In the genomic region with DNA sequence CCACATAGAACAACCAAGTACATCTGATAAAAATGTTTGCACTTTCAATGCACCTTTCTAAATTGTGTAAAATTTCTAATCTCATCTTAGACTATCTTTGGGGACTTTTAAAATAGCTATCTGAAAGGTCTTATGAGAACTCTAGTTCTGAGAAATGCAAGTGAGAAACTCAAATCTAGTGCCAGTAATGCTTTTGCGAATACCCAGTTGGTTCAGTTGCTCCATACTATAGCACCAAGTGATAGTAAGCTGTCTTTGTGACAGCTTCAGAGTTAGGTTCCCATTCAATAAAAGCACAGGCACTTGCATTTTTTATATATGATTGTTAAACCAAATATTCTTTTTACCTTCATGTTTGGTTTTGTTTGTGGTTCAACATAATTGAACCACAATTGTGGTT, we compare ENCODE assay signal across 23 cellular contexts. TPM values are rescaled to one million over a fixed set of nuclear protein-coding genes. Genes with fewer than 3 reads are reported as not detected.
"Had no signal": no experiment of that assay in that cellular context is flagged by ENCODE, and none has a peak within 500 bp of the region (broad histone marks: within the 10 kb centered on the region; RNA-seq: fewer than 3 reads in every experiment).

No MANE protein-coding gene starts in this region.

- DNase-seq: dermis blood vessel endothelial cell; dorsolateral prefrontal cortex; effector CD4-positive, alpha-beta T cell; effector memory CD4-positive, alpha-beta T cell; foreskin keratinocyte; heart left ventricle; hypothalamus; immature natural killer cell; islet precursor cell; left cardiac atrium; left lung; left ventricle myocardium superior; lower lobe of right lung; mesenchymal stem cell; naive B cell; naive thymus-derived CD8-positive, alpha-beta T cell had no signal

- H3K9me3 ChIP-seq: esophagus muscularis mucosa, gastroesophageal sphincter, heart left ventricle, left lung, lower lobe of right lung, mucosa of descending colon had no signal

- H3K36me3 ChIP-seq: esophagus muscularis mucosa, gastroesophageal sphincter, heart left ventricle, left lung, lower lobe of right lung had no signal

- H3K27me3 ChIP-seq: esophagus muscularis mucosa, foreskin keratinocyte, gastroesophageal sphincter, hepatocyte, left lung had no signal

- ATAC-seq: foreskin keratinocyte; gastroesophageal sphincter; heart left ventricle; left cardiac atrium; left lung; left ventricle myocardium superior; lower lobe of right lung; mucosa of descending colon; naive thymus-derived CD8-positive, alpha-beta T cell had no signal

- H3K4me3 ChIP-seq: coronary artery, dorsolateral prefrontal cortex, esophagus muscularis mucosa, gastroesophageal sphincter, heart left ventricle, hepatocyte, left lung, lower lobe of right lung, mucosa of descending colon had no signal

- H3K79me2 ChIP-seq: hepatocyte had no signal

- H3K4me2 ChIP-seq: hepatocyte had no signal

- H3K4me1 ChIP-seq: foreskin keratinocyte, gastroesophageal sphincter, heart left ventricle, left lung, lower lobe of right lung had no signal

- H2AFZ ChIP-seq: hepatocyte had no signal

- H3K27ac ChIP-seq: coronary artery, esophagus muscularis mucosa, foreskin keratinocyte, gastroesophageal sphincter, heart left ventricle, hepatocyte, left lung, lower lobe of right lung had no signal

RNA-seq across cellular contexts. Expression of a gene that starts 4.5 kb away (rescaled TPM):
- total RNA-seq: kidney epithelial cell, myocyte had no signal
